13 cellular contexts compared by ENCODE assay signal in the genomic region with DNA sequence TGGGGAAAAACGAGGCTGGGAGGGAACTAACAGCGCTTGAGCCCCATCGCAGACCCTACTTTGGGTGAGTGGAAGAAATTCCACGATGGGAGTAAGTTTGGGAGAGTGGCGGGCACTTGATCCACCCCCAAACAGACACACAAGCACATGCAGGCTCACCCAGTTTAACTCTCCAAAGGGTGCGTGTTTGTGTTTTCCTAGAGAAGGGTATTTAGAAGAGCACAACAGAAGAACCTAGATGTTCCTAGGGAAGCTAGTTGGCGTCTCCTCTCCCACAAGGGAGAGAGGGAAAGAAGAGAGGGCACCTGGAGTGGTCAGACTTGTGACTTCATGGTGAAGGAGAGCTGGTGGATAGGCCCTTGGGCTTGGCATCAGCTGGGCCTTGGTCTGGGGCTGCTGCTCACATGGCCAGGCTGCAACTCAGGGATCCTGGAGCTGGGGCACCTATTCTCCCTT. TPM values are rescaled to one million over a fixed set of nuclear protein-coding genes. Genes with fewer than 3 reads are reported as not detected.
A peak's percentile ranks its signal among the peaks of the same experiment; 100 is the strongest.
DNase-seq lines count a peak whose midpoint lies in the region; ATAC-seq, FAIRE-seq and TF ChIP-seq lines count a peak whose summit lies in the region.
"Had no signal": no experiment of that assay in that cellular context is flagged by ENCODE, and none has a peak within 500 bp of the region (broad histone marks: within the 10 kb centered on the region; RNA-seq: fewer than 3 reads in every experiment).

No MANE protein-coding gene starts in this region.

- intact Hi-C loops in HepG2 (cut with micrococcal nuclease; ENCODE audit: unreplicated experiment), result loop anchor here (10.0 kb wide), 2 partner anchors 112 to 148 kb away; no protein-coding TSS in a partner anchor

- peaks cover 20% of the 10 kb centered on the region for H3K4me1 ChIP-seq in GM23338 (ENCODE audit: insufficient read depth)
- H3K4me1 ChIP-seq in HepG2 (ENCODE audit: insufficient read depth, low read length), result peaks cover 48% of the 10 kb centered on the region
- H3K4me1 ChIP-seq in skeletal muscle tissue (ENCODE audit: control insufficient read depth in 3 of 3, insufficient read depth in 3 of 3, low read length in 3 of 3), result peaks cover 15 to 33% (median 28%) of the 10 kb centered on the region in 3 donors

- H3K79me2 ChIP-seq in GM23338 (replicated peaks; ENCODE audit: insufficient read depth) (no peaks in the 10 kb centered on the region), HepG2 (ENCODE audit: insufficient read depth, low read length) (peaks cover 3% of the 10 kb centered on the region)

- H3K9me3 ChIP-seq in HepG2 (ENCODE audit: low read length) (no peaks in the 10 kb centered on the region), skeletal muscle tissue (ENCODE audit: control insufficient read depth in 3 of 3, low read length in 3 of 3) (no peaks in the 10 kb centered on the region)

- H2AFZ ChIP-seq in GM23338 (no peak overlapping the region), HepG2 (ENCODE audit: low read length) (no peak overlapping the region)

- H3K36me3 Mint-ChIP-seq in GM23338 (ENCODE audit: low read depth) (no peaks in the 10 kb centered on the region), brain (no peaks in the 10 kb centered on the region)
- H3K36me3 Mint-ChIP-seq: IgD-negative memory B cell had no signal

- CTCF ChIA-PET in HepG2 (lab: Yijun Ruan, JAX; ENCODE audit: low intra/inter-chr PET ratio, low total read pairs), result no interaction called here

- H3F3A ChIP-seq in GM23338 (replicated peaks; ENCODE audit: low read depth), result peaks cover 10% of the 10 kb centered on the region; the same call in 1 of the 2 replicates

- WGBS in HepG2 (ENCODE audit: low lambda C conversion rate), result 92% methylated on average over 7 of the region's 7 CpGs

- H3K9me3 Mint-ChIP-seq in GM23338 (peaks cover 11% of the 10 kb centered on the region; the same call in 2 of the 3 replicates), brain (peaks cover 0 to 19% (median 0%) of the 10 kb centered on the region in 5 experiments)
- H3K9me3 Mint-ChIP-seq: activated T-cell treated with anti-CD3 and anti-CD28 coated beads, Interleukin-2, amount 50 U/mL, for 4 hours had no signal

- H3K27ac ChIP-seq in GM23338 (ENCODE audit: low read depth) (no peak overlapping the region), HepG2 (ENCODE audit: extremely low read length, insufficient read depth, low read length) (no peak overlapping the region), skeletal muscle tissue (ENCODE audit: low read depth, low read length) (no peak overlapping the region)
- H3K27ac ChIP-seq: dorsolateral prefrontal cortex had no signal

- no peaks in the 10 kb centered on the region for H3K36me3 ChIP-seq in GM23338 (ENCODE audit: insufficient read depth)
- no peaks in the 10 kb centered on the region; a peak in 1 of 5 replicates for H3K36me3 ChIP-seq in HepG2 (replicated peaks in 1 of 2; ENCODE audit: control insufficient read depth in 1 of 2, insufficient read depth in 2 of 2, low read length in 2 of 2)
- no peaks in the 10 kb centered on the region for H3K36me3 ChIP-seq in skeletal muscle tissue (ENCODE audit: control insufficient read depth in 3 of 3, insufficient read depth in 3 of 3, low read length in 3 of 3)

- FAIRE-seq in HepG2 (lab: Jason Lieb, UNC) (no peak), GM12892 (lab: Jason Lieb, UNC) (no peak)

- DNase-seq in GM23338 (ENCODE audit: low spot score), result no peak
- no peak for DNase-seq in HepG2 (ENCODE audit: low spot score)
- DNase-seq in inferior parietal cortex (ENCODE audit: extremely low spot score), result no peak
- no peak for DNase-seq in GM12892 (ENCODE audit: insufficient read length)
- DNase-seq: activated T-cell treated with anti-CD3 and anti-CD28 coated beads, Interleukin-2, amount 50 U/mL, for 4 hours; CD4-positive, alpha-beta memory T cell; dorsolateral prefrontal cortex; occipital lobe had no signal

- peaks cover 91% of the 10 kb centered on the region for H3K27me3 Mint-ChIP-seq in GM23338 (ENCODE audit: insufficient read depth, low read depth, poor library complexity)
- peaks cover 90% of the 10 kb centered on the region for H3K27me3 Mint-ChIP-seq in brain

- peak overlapping the region; percentile 57; the same call in 1 of the 2 replicates for H3K4me2 ChIP-seq in GM23338
- H3K4me2 ChIP-seq in HepG2 (ENCODE audit: low read depth, low read length), result no peak overlapping the region

- H3K9me2 ChIP-seq in GM23338 (ENCODE audit: insufficient read depth), result no peaks in the 10 kb centered on the region

- H3K27ac Mint-ChIP-seq in GM23338, result no peak overlapping the region
- H3K27ac Mint-ChIP-seq in brain, result peak overlapping the region in 2 of 5 experiments; percentile 76 to 79
- H3K27ac Mint-ChIP-seq: CD4-positive, alpha-beta memory T cell; IgD-negative memory B cell had no signal

- TF ChIP-seq CTCF in GM23338 (conservative IDR thresholded peaks at IDR 0.05; ENCODE audit: low read depth in 2 of 2) (no peak), brain (conservative IDR thresholded peaks at IDR 0.05) (no peak), HepG2 (CRISPR knock-in tag; IDR thresholded peaks at IDR 0.05) (no peak)

- H4K20me1 ChIP-seq in GM23338 (replicated peaks; ENCODE audit: insufficient read depth), result peaks cover 36% of the 10 kb centered on the region
- H4K20me1 ChIP-seq in HepG2 (ENCODE audit: insufficient read depth, low read length), result no peaks in the 10 kb centered on the region

- H3K27me3 ChIP-seq in GM23338 (ENCODE audit: insufficient read depth), result peaks cover 96% of the 10 kb centered on the region
- H3K27me3 ChIP-seq in HepG2 (ENCODE audit: control insufficient read depth in 1 of 2, insufficient read depth in 2 of 2, low read length in 2 of 2), result peaks cover 0 to 11% of the 10 kb centered on the region in 2 experiments; a peak in 3 of 5 replicates
- H3K27me3 ChIP-seq in skeletal muscle tissue (ENCODE audit: control insufficient read depth in 3 of 3, insufficient read depth in 3 of 3, low read length in 3 of 3), result peaks cover 74 to 87% (median 84%) of the 10 kb centered on the region in 3 donors

- H3K4me3 Mint-ChIP-seq in GM23338 (no peak overlapping the region), brain (peak overlapping the region in 4 of 5 experiments; percentile 16 to 85 (median 66))
- H3K4me3 Mint-ChIP-seq: activated T-cell treated with anti-CD3 and anti-CD28 coated beads, Interleukin-2, amount 50 U/mL, for 4 hours had no signal

- no peak for TF ChIP-seq RAD21 in HepG2 (CRISPR knock-in tag; IDR thresholded peaks at IDR 0.05)

- H3K9ac ChIP-seq in HepG2 (ENCODE audit: insufficient read depth, low read depth, low read length), result no peak overlapping the region
- H3K9ac ChIP-seq in skeletal muscle tissue (ENCODE audit: low read depth in 1 of 3, low read length in 3 of 3), result no peak overlapping the region

- in situ Hi-C loops in HepG2 (cut with HindIII; ENCODE audit: extremely low pct_ligation_motif_present, low pct_unique_long_range_greater_than_20kb), result no loop called here

- BruUV-seq in HepG2 (replicated peaks; lab: Mats Ljungman, UMichigan), result TSS peak; percentile 30

- POLR2A ChIA-PET in HepG2 (lab: Yijun Ruan, JAX), result no interaction called here

- TF ChIP-seq POLR2A in HepG2 (IDR thresholded peaks at IDR 0.05; ENCODE audit: insufficient read depth in 1 of 2, low read depth in 2 of 2, low read length in 2 of 2) (no peak), GM12892 (IDR thresholded peaks at IDR 0.05; ENCODE audit: low read depth, low read length) (no peak)

- H3K4me3 ChIP-seq in GM23338 (peak overlapping the region; percentile 39; the same call in 1 of the 2 replicates), HepG2 (replicated peaks in 1 of 3; ENCODE audit: insufficient read depth in 1 of 3, low read depth in 2 of 3, low read length in 3 of 3) (no peak overlapping the region), skeletal muscle tissue (ENCODE audit: low read length in 3 of 3) (peak overlapping the region in 2 of 3 donors; percentile 13 to 32)

- H3K4me1 Mint-ChIP-seq in GM23338 (peaks cover 22% of the 10 kb centered on the region), brain (peaks cover 28% of the 10 kb centered on the region)

- ATAC-seq in GM23338 (no peak), HepG2 (no peak), GM18858 (IDR thresholded peaks at IDR 0.05; ENCODE audit: unreplicated experiment) (no peak)
- ATAC-seq in activated CD4-positive, CD25-positive, alpha-beta regulatory T cell treated with anti-CD3 and anti-CD28 coated beads, Interleukin-2, amount 50 U/mL, for 24 hours, result no peak
- ATAC-seq: activated T-cell treated with anti-CD3 and anti-CD28 coated beads, Interleukin-2, amount 50 U/mL, for 4 hours had no signal

- no peak for TF ChIP-seq EP300 in HepG2 (IDR thresholded peaks at IDR 0.05; ENCODE audit: low read depth in 2 of 2, low read length in 2 of 2)
- TF ChIP-seq EP300 in HepG2 (CRISPR knock-in tag; IDR thresholded peaks at IDR 0.05; ENCODE audit: borderline replicate concordance), result no peak

RNA-seq across cellular contexts. Expression of gene GATA6, which starts 3.2 kb away (rescaled TPM):
- total RNA-seq in GM23338 (2014; rRNA removed; shearing (Covaris generic)), result not detected in 2 replicates
- polyA plus RNA-seq in GM23338 (2016; fragmentation: Nextera tagmentation; extraction: Ambion mirVana), result 0.08 and 0.30 TPM in 2 replicates
- not detected for polyA plus RNA-seq in brain (ENCODE audit: insufficient read depth, low read depth, low replicate concordance)
- 2.9 and 3.2 TPM in 2 replicates for total RNA-seq in HepG2 (2016; rRNA removed; fragmentation: Illumina TruSeq; extraction: Trizol)
- total RNA-seq in HepG2 (2016; cell fraction: cytosol; rRNA removed; fragmentation: Illumina TruSeq; extraction: Trizol; ENCODE audit: low read depth), result 0.53 and 0.71 TPM in 2 replicates
- 2.5 and 3.4 TPM in 2 replicates for total RNA-seq in HepG2 (2016; cell fraction: insoluble cytoplasmic fraction; rRNA removed; fragmentation: Illumina TruSeq; extraction: Trizol)
- total RNA-seq in HepG2 (2016; cell fraction: membrane; rRNA removed; fragmentation: Illumina TruSeq; extraction: Trizol), result 2.1 and 2.4 TPM in 2 replicates
- 2.9 and 3.3 TPM in 2 replicates for total RNA-seq in HepG2 (2016; cell fraction: nucleus; rRNA removed; fragmentation: Illumina TruSeq; extraction: Trizol)
- polyA plus RNA-seq in HepG2 (2011; rRNA removed), result 0.84 and 0.95 TPM in 2 replicates
- polyA plus RNA-seq in HepG2 (2011; cell fraction: cytosol; rRNA removed), result 0.38 and 0.39 TPM in 2 replicates
- 1.6 and 2.6 TPM in 2 replicates for polyA plus RNA-seq in HepG2 (2011; cell fraction: nucleus; rRNA removed)
- 0.52 and 0.87 TPM in 2 replicates for polyA plus RNA-seq in HepG2 (2012)
- polyA plus RNA-seq in HepG2 (2016; cell fraction: cytosol; fragmentation: Illumina TruSeq; extraction: Trizol; ENCODE audit: low read depth), result 0.33 and 0.35 TPM in 2 replicates
- 3.6 and 4.5 TPM in 2 replicates for polyA plus RNA-seq in HepG2 (2016; cell fraction: insoluble cytoplasmic fraction; fragmentation: Illumina TruSeq; extraction: Trizol; ENCODE audit: low read depth)
- 0.98 and 1.2 TPM in 2 replicates for polyA plus RNA-seq in HepG2 (2016; cell fraction: membrane; fragmentation: Illumina TruSeq; extraction: Trizol; ENCODE audit: low read depth)
- polyA plus RNA-seq in HepG2 (2016; cell fraction: nucleus; fragmentation: Illumina TruSeq; extraction: Trizol; ENCODE audit: insufficient read depth, low read depth), result 4.1 and 6.0 TPM in 2 replicates
- 1.2 and 1.3 TPM in 2 replicates for polyA minus RNA-seq in HepG2 (2011; rRNA and poly(A)+ RNA removed; ENCODE audit: low replicate concordance)
- 0.89 and 1.1 TPM in 2 replicates for polyA minus RNA-seq in HepG2 (2011; cell fraction: cytosol; rRNA and poly(A)+ RNA removed)
- polyA minus RNA-seq in HepG2 (2011; cell fraction: nucleus; rRNA and poly(A)+ RNA removed), result 2.0 and 3.2 TPM in 2 replicates
- total RNA-seq in skeletal muscle tissue, result 2.6 TPM
- polyA plus RNA-seq in GM12892 (2012; ENCODE audit: missing spikeins), result not detected
- total RNA-seq: CD4-positive, alpha-beta memory T cell had no signal
- polyA plus RNA-seq: CD4-positive, alpha-beta memory T cell; IgD-negative memory B cell had no signal

Comparison
In these comparisons a context has a peak if more than half of its experiments do, and no peak if none do; other contexts are left out.
1. H3K4me3 ChIP-seq: peak in GM23338 (single experiment) and skeletal muscle tissue (2 of 3); none in HepG2 (0 of 3).